In genomic region chr6:90039911-90040310, GRCh38 we compare ENCODE assay signal across 2 cellular contexts.
TF ChIP-seq lines count a peak whose summit lies in the region.

No MANE protein-coding gene starts in this region.

TF ChIP-seq in SK-N-SH, 30 proteins besides CTCF, POLR2A, EP300 and RAD21 (continued from another document):
- TF ChIP-seq NRF1 (IDR thresholded peaks at IDR 0.05; ENCODE audit: low read depth, low read length): no peak
- TF ChIP-seq JUND (IDR thresholded peaks at IDR 0.05): peak; percentile 19; the same call in 1 of the 2 replicates
- no peak for TF ChIP-seq REST (IDR thresholded peaks at IDR 0.05; ENCODE audit: low read depth, low read length)

TF ChIP-seq in SK-N-SH treated with all-trans-retinoic acid at 6 μM for 48 hours, 23 proteins besides CTCF, POLR2A, EP300 and RAD21:
- TF ChIP-seq TSHZ2 (CRISPR knock-in tag; IDR thresholded peaks at IDR 0.05): no peak
- no peak for TF ChIP-seq OSR1 (CRISPR knock-in tag; IDR thresholded peaks at IDR 0.05)
- TF ChIP-seq CREB5 (CRISPR knock-in tag; IDR thresholded peaks at IDR 0.05; ENCODE audit: low read depth): no peak
- no peak for TF ChIP-seq RARB (CRISPR knock-in tag; IDR thresholded peaks at IDR 0.05)
TF ChIP-seq in SK-N-SH treated with all-trans-retinoic acid at 6 μM for 48 hours: peak in this region for 0.
